In genomic region chr16:71461686-71462648, GRCh38 we compare ENCODE assay signal across 8 cellular contexts. TPM values are rescaled to one million over a fixed set of nuclear protein-coding genes. Genes with fewer than 3 reads are reported as not detected.
DNase-seq lines count a peak whose midpoint lies in the region; ATAC-seq and TF ChIP-seq lines count a peak whose summit lies in the region.

ZNF23 (minus strand) TSS chr16:71462247; CDS start chr16:71456796, 5,451 bp downstream.

- no peaks in the 10 kb centered on the region for H3K9me3 ChIP-seq in effector memory CD4-positive, alpha-beta T cell (ENCODE audit: control insufficient read depth, low read length)

- peaks cover 0 to 4% of the 10 kb centered on the region in 2 donors for H3K36me3 Mint-ChIP-seq in CD14-positive monocyte
- peaks cover 2% of the 10 kb centered on the region for H3K36me3 Mint-ChIP-seq in memory B cell

- ATAC-seq in HG03439 (IDR thresholded peaks at IDR 0.05; ENCODE audit: unreplicated experiment) (peak; percentile 98), memory B cell (ENCODE audit: low read depth) (peak; percentile 97)

- intact Hi-C loops in CD14-positive monocyte (cut with micrococcal nuclease) = loop anchor here in 1 of 2 donors (2.0 kb wide), 1 partner anchor 23 kb away; no protein-coding TSS in a partner anchor

- no peak for TF ChIP-seq CTCF in CD14-positive monocyte (IDR thresholded peaks at IDR 0.05)

- H3K4me3 Mint-ChIP-seq in CD14-positive monocyte (peak within 1 kb of the TSS; percentile 87 to 95), memory B cell (peak within 1 kb of the TSS; percentile 87)

- H3K9me3 Mint-ChIP-seq in CD14-positive monocyte (peaks cover 0 to 3% (median 2%) of the 10 kb centered on the region in 7 donors), memory B cell (no peaks in the 10 kb centered on the region)

- DNase-seq in CD14-positive monocyte (ENCODE audit: low spot score) (peak; percentile 79), GM19238 (ENCODE audit: insufficient read length, low spot score) (peak; percentile 95), NCI-H82 (lab: John Stamatoyannopoulos, UW) (peak; percentile 81), memory B cell (ENCODE audit: low spot score in 2 of 2) (peak; percentile 83 to 90)
- DNase-seq in activated CD8-positive, alpha-beta memory T cell treated with anti-CD3 and anti-CD28 coated beads for 4 hours (ENCODE audit: low read depth in 2 of 2) = peak; percentile 51
- peak; percentile 51 to 60 (median 56) for DNase-seq in effector memory CD4-positive, alpha-beta T cell
- DNase-seq in stimulated activated CD8-positive, alpha-beta memory T cell treated with anti-CD3 and anti-CD28 coated beads, Interleukin-12 subunit alpha, Interleukin-12 subunit beta, amount 100 ng/mL, for 1 hour (ENCODE audit: low read depth) = peak; percentile 63

- H3K27ac Mint-ChIP-seq in CD14-positive monocyte (peak within 1 kb of the TSS; percentile 80 to 89 (median 86)), memory B cell (peak within 1 kb of the TSS; percentile 98)

- H3K36me3 ChIP-seq in effector memory CD4-positive, alpha-beta T cell (ENCODE audit: control insufficient read depth, insufficient read depth, low read length) = no peaks in the 10 kb centered on the region

- H3K27me3 Mint-ChIP-seq in CD14-positive monocyte (ENCODE audit: low read depth in 3 of 3) = peaks cover 0 to 4% (median 0%) of the 10 kb centered on the region in 3 donors
- H3K27me3 Mint-ChIP-seq in memory B cell = no peaks in the 10 kb centered on the region

- no peaks in the 10 kb centered on the region for H3K27me3 ChIP-seq in effector memory CD4-positive, alpha-beta T cell (replicated peaks; ENCODE audit: control insufficient read depth, insufficient read depth, low read length, poor library complexity, severe bottlenecking)

- H3K4me1 Mint-ChIP-seq in CD14-positive monocyte = peaks cover 20% of the 10 kb centered on the region
- H3K4me1 Mint-ChIP-seq in memory B cell = peaks cover 14% of the 10 kb centered on the region

- H3K4me3 ChIP-seq in effector memory CD4-positive, alpha-beta T cell (ENCODE audit: insufficient read depth, low read depth, low read length, poor library complexity, severe bottlenecking) = peak within 1 kb of the TSS; percentile 99

- H3K27ac ChIP-seq in effector memory CD4-positive, alpha-beta T cell (ENCODE audit: insufficient read depth, low read length, poor library complexity, severe bottlenecking) = peak within 1 kb of the TSS; percentile 76

- H3K4me1 ChIP-seq in effector memory CD4-positive, alpha-beta T cell (ENCODE audit: control insufficient read depth, insufficient read depth, low read length, poor library complexity, severe bottlenecking) = peaks cover 3% of the 10 kb centered on the region

RNA-seq across cellular contexts. Expression of gene ZNF23, which starts in this region (rescaled TPM):
- 1 to 10 TPM; 2.1 to 3.9 TPM for polyA plus RNA-seq in CD14-positive monocyte

Comparison
In these comparisons a context has a peak if more than half of its experiments do, and no peak if none do; other contexts are left out.
1. Peak in every context shown above with its lines: DNase-seq, ATAC-seq, H3K4me3 ChIP-seq and H3K27ac ChIP-seq.